In genomic region chr10:119003572-119004289, GRCh38 we compare ENCODE assay signal across 16 cellular contexts.
"Had no signal": no experiment of that assay in that cellular context is flagged by ENCODE, and none has a peak within 500 bp of the region (broad histone marks: within the 10 kb centered on the region; RNA-seq: fewer than 3 reads in every experiment).

No MANE protein-coding gene starts in this region.

- H3K9ac ChIP-seq: neural progenitor cell, SK-N-SH had no signal

- H3K4me3 ChIP-seq: ascending aorta, cardiac muscle cell, left ventricle myocardium inferior, neural progenitor cell, right atrium auricular region, skin epidermis, tibial artery had no signal

- DNase-seq: activated B cell treated with CpG ODN at 0.5 μM for 24 hours; activated CD4-positive, alpha-beta T cell treated with anti-CD3 and anti-CD28 coated beads, Interleukin-2, amount 10 ng/mL, durations not matched to agents 24 days and 14 days; activated effector memory CD4-positive, alpha-beta T cell treated with Interleukin-2 at 50 U/mL for 16 hours; activated T-cell treated with anti-CD3 and anti-CD28 coated beads, Interleukin-2, amount 50 U/mL, for 1 hour; foreskin melanocyte; kidney; left ventricle myocardium inferior; mesendoderm; SK-N-SH; stimulated activated CD4-positive, alpha-beta T cell treated with anti-CD3 and anti-CD28 coated beads, Interleukin-4, amount 100 ng/mL, for 4 hours had no signal

- H3K9me3 ChIP-seq: ascending aorta, left ventricle myocardium inferior, right atrium auricular region, SK-N-SH, tibial artery had no signal

- FAIRE-seq: kidney had no signal

- H2AFZ ChIP-seq: neural progenitor cell had no signal

- H3K27me3 ChIP-seq: ascending aorta, cardiac muscle cell, neural progenitor cell, right atrium auricular region, tibial artery had no signal

- H3K27ac ChIP-seq: ascending aorta, cardiac muscle cell, left ventricle myocardium inferior, neural progenitor cell, right atrium auricular region, skin epidermis, tibial artery had no signal

- H3K4me2 ChIP-seq: neural progenitor cell, SK-N-SH had no signal

- H3K36me3 ChIP-seq: ascending aorta, cardiac muscle cell, left ventricle myocardium inferior, neural progenitor cell, right atrium auricular region, tibial artery had no signal
